In the genomic region with DNA sequence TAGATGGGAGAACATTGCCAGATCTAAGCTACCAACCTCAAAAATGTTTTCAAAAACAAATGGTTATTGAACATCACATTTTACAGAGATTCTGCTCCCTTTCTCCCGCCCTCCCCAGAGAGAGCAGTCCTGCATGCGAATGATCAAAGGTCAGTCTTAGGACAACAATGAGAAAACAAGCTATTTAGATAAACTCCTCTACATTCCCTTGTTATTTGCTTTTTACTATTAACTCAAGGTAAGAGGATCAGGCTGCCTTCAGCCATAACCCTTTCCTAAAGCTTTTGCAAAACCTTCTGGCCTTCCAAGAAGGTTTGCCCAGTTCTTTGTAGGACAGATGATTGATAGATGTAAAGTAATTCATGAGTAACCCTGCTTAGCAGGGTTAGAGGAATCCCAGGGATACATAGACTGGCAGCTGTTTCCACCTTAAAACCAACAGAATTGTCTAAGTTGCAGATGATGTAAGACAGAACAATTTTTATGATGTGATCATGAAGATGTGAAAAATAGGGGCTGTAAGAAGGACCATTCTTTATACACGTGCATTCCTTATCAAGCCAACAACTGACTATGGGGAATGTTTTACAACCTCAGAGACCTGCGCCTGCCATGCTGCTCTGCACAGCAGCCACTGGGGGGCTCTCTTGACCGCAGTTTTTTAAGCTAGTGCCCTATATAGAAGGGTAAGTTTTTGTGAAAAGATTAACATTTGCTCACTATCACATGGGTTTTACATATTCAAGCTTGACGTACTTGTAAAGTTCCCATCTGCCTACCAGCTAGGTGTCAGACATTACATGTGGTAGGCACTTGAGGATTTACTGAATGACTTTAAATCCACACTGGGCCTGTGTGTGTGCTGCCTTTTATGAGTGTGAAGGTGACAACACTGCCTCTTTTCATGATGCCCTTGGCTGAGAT, we compare ENCODE assay signal across 1 cellular context.
TF ChIP-seq lines count a peak whose summit lies in the region.

No MANE protein-coding gene starts in this region.

TF ChIP-seq in HepG2, 621 proteins besides CTCF, POLR2A, EP300 and RAD21 (continued from another document and continues in another):
- TF ChIP-seq, protein P1, sequence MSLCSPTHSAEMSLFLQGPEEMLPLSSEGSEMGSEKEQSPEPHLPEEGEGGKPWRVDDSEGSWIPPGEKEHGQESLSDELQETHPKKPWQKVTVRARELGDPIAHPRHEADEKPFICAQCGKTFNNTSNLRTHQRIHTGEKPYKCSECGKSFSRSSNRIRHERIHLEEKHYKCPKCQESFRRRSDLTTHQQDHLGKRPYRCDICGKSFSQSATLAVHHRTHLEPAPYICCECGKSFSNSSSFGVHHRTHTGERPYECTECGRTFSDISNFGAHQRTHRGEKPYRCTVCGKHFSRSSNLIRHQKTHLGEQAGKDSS (CRISPR knock-in tag; IDR thresholded peaks at IDR 0.05; ENCODE audit: borderline replicate concordance, low read depth): no peak
- TF ChIP-seq ZNF839 (CRISPR knock-in tag; IDR thresholded peaks at IDR 0.05; ENCODE audit: borderline replicate concordance) (no peak), ZNF17 (CRISPR knock-in tag; IDR thresholded peaks at IDR 0.05) (no peak), MLLT10 (CRISPR knock-in tag; IDR thresholded peaks at IDR 0.05) (no peak), PLRG1 (conservative IDR thresholded peaks at IDR 0.05) (no peak), ZNF562 (CRISPR knock-in tag; IDR thresholded peaks at IDR 0.05; ENCODE audit: borderline replicate concordance) (no peak), CCDC6 (CRISPR knock-in tag; IDR thresholded peaks at IDR 0.05) (no peak), ZFP36L1 (CRISPR knock-in tag; IDR thresholded peaks at IDR 0.05) (no peak), EEA1 (CRISPR knock-in tag; IDR thresholded peaks at IDR 0.05; ENCODE audit: borderline replicate concordance) (no peak), ZNF607 (CRISPR knock-in tag; IDR thresholded peaks at IDR 0.05; ENCODE audit: borderline replicate concordance) (no peak), ZBTB33 (CRISPR knock-in tag; IDR thresholded peaks at IDR 0.05) (no peak), NKX3-1 (CRISPR knock-in tag; IDR thresholded peaks at IDR 0.05) (no peak), PAF1 (CRISPR knock-in tag; IDR thresholded peaks at IDR 0.05) (no peak), BRF2 (CRISPR knock-in tag; IDR thresholded peaks at IDR 0.05) (no peak), ZNF605 (CRISPR knock-in tag; IDR thresholded peaks at IDR 0.05) (no peak), ELF4 (CRISPR knock-in tag; IDR thresholded peaks at IDR 0.05; ENCODE audit: borderline replicate concordance) (no peak), FOXK2 (IDR thresholded peaks at IDR 0.05) (no peak), ZNF296 (CRISPR knock-in tag; conservative IDR thresholded peaks at IDR 0.05) (no peak), NR1H2 (CRISPR knock-in tag; IDR thresholded peaks at IDR 0.05; ENCODE audit: borderline replicate concordance, low read depth) (no peak), GABPA (IDR thresholded peaks at IDR 0.05; ENCODE audit: low read depth, low read length) (no peak), GABPA (CRISPR knock-in tag; IDR thresholded peaks at IDR 0.05; ENCODE audit: low read depth) (no peak), ZNF275 (CRISPR knock-in tag; IDR thresholded peaks at IDR 0.05; ENCODE audit: borderline replicate concordance) (no peak), CBX2 (IDR thresholded peaks at IDR 0.05; ENCODE audit: low read depth, low read length) (no peak), CBX2 (CRISPR knock-in tag; IDR thresholded peaks at IDR 0.05; ENCODE audit: low read depth) (no peak), ZNF460 (CRISPR knock-in tag; IDR thresholded peaks at IDR 0.05; ENCODE audit: borderline replicate concordance) (no peak), ISL2 (CRISPR knock-in tag; IDR thresholded peaks at IDR 0.05) (no peak), FOXK1 (CRISPR knock-in tag; IDR thresholded peaks at IDR 0.05; ENCODE audit: borderline replicate concordance, low read depth) (peak; percentile 50), ZNF703 (CRISPR knock-in tag; IDR thresholded peaks at IDR 0.05; ENCODE audit: borderline replicate concordance) (no peak), MAFK (conservative IDR thresholded peaks at IDR 0.05 in 1 of 2, IDR thresholded peaks at IDR 0.05 in 1 of 2; ENCODE audit: low read length in 2 of 2) (no peak), ZNF567 (CRISPR knock-in tag; IDR thresholded peaks at IDR 0.05; ENCODE audit: borderline replicate concordance) (no peak), ZNF615 (CRISPR knock-in tag; IDR thresholded peaks at IDR 0.05; ENCODE audit: borderline replicate concordance) (no peak), ZBTB34 (CRISPR knock-in tag; IDR thresholded peaks at IDR 0.05) (no peak), SOX6 (IDR thresholded peaks at IDR 0.05) (no peak), SOX6 (CRISPR knock-in tag; IDR thresholded peaks at IDR 0.05) (peak; percentile 90), TOE1 (CRISPR knock-in tag; IDR thresholded peaks at IDR 0.05) (no peak), IRF9 (CRISPR knock-in tag; IDR thresholded peaks at IDR 0.05; ENCODE audit: borderline replicate concordance) (no peak), HNF1B (CRISPR knock-in tag; IDR thresholded peaks at IDR 0.05) (peak; percentile 49; the same call in 1 of the 2 replicates), PITX1 (CRISPR knock-in tag; IDR thresholded peaks at IDR 0.05) (peak; percentile 20; the same call in 1 of the 2 replicates)
- TF ChIP-seq, protein P2, sequence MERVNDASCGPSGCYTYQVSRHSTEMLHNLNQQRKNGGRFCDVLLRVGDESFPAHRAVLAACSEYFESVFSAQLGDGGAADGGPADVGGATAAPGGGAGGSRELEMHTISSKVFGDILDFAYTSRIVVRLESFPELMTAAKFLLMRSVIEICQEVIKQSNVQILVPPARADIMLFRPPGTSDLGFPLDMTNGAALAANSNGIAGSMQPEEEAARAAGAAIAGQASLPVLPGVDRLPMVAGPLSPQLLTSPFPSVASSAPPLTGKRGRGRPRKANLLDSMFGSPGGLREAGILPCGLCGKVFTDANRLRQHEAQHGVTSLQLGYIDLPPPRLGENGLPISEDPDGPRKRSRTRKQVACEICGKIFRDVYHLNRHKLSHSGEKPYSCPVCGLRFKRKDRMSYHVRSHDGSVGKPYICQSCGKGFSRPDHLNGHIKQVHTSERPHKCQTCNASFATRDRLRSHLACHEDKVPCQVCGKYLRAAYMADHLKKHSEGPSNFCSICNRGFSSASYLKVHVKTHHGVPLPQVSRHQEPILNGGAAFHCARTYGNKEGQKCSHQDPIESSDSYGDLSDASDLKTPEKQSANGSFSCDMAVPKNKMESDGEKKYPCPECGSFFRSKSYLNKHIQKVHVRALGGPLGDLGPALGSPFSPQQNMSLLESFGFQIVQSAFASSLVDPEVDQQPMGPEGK (CRISPR knock-in tag; IDR thresholded peaks at IDR 0.05): peak; percentile 46; the same call in 1 of the 2 replicates
- TF ChIP-seq, protein P3, sequence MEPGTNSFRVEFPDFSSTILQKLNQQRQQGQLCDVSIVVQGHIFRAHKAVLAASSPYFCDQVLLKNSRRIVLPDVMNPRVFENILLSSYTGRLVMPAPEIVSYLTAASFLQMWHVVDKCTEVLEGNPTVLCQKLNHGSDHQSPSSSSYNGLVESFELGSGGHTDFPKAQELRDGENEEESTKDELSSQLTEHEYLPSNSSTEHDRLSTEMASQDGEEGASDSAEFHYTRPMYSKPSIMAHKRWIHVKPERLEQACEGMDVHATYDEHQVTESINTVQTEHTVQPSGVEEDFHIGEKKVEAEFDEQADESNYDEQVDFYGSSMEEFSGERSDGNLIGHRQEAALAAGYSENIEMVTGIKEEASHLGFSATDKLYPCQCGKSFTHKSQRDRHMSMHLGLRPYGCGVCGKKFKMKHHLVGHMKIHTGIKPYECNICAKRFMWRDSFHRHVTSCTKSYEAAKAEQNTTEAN (CRISPR knock-in tag; conservative IDR thresholded peaks at IDR 0.05): no peak
- TF ChIP-seq, protein P4, sequence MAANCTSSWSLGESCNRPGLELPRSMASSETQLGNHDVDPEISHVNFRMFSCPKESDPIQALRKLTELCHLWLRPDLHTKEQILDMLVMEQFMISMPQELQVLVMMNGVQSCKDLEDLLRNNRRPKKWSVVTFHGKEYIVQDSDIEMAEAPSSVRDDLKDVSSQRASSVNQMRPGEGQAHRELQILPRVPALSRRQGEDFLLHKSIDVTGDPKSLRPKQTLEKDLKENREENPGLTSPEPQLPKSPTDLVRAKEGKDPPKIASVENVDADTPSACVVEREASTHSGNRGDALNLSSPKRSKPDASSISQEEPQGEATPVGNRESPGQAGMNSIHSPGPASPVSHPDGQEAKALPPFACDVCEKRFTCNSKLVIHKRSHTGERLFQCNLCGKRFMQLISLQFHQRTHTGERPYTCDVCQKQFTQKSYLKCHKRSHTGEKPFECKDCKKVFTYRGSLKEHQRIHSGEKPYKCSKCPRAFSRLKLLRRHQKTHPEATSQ (CRISPR knock-in tag; IDR thresholded peaks at IDR 0.05; ENCODE audit: borderline replicate concordance): no peak
